ENCODE assay signal across 1 cellular context in genomic region chr4:6633091-6633906, GRCh38.
TF ChIP-seq lines count a peak whose summit lies in the region.

No MANE protein-coding gene starts in this region.

TF ChIP-seq in H1, 55 proteins besides CTCF, POLR2A, EP300 and RAD21:
- TF ChIP-seq CEBPB (IDR thresholded peaks at IDR 0.05; ENCODE audit: low read depth, low read length) (peak; percentile 81), EGR1 (IDR thresholded peaks at IDR 0.05; ENCODE audit: borderline replicate concordance, low read depth, low read length) (no peak)
